ENCODE assay signal across 1 cellular context in the genomic region with DNA sequence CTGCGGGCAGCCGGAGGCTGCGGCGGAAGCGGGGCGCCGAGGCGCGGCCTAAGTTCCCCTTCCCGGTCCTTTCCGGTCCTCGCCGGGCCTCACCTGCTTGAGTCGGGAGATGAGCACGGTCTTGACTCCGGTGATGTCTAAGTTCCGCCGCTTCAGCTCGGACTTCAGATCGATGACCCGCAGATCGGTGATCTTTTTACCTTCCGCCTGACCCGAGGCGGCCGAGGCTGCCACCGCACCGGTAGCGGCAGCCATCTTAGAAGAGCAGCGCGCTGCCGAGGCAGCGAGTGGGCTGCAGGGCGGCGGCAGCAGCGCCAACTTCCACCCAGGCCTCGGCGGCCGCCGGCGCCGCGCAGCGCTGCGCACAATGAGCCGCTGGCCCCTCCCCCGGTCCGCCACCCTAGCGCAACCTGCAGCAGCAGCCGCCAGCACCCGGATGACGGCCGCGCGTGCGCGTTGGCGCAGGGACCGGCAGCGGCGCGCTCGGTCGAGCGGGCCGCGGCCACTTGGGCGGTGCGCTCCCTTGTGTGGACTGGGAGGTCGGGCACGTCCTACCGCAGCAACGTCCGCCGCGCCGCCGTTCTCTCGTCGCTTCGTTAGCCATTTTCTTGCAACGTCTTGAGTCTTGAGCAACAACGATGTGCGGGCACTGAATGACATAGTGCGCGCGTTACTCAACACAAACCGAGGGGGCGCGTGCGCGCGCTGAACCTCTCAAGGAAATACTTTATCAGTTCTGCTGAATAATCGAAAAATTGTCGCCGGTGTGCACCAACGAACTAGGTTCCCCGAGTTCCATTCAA.
TF ChIP-seq lines count a peak whose summit lies in the region.

A gene (minus strand): TSS at position 369 of the 803 bp plus-strand sequence. CDS start 114 bp downstream, at position 255.

TF ChIP-seq in HepG2, 621 proteins besides CTCF, POLR2A, EP300 and RAD21 (continued from another document and continues in another):
- TF ChIP-seq, protein P1, sequence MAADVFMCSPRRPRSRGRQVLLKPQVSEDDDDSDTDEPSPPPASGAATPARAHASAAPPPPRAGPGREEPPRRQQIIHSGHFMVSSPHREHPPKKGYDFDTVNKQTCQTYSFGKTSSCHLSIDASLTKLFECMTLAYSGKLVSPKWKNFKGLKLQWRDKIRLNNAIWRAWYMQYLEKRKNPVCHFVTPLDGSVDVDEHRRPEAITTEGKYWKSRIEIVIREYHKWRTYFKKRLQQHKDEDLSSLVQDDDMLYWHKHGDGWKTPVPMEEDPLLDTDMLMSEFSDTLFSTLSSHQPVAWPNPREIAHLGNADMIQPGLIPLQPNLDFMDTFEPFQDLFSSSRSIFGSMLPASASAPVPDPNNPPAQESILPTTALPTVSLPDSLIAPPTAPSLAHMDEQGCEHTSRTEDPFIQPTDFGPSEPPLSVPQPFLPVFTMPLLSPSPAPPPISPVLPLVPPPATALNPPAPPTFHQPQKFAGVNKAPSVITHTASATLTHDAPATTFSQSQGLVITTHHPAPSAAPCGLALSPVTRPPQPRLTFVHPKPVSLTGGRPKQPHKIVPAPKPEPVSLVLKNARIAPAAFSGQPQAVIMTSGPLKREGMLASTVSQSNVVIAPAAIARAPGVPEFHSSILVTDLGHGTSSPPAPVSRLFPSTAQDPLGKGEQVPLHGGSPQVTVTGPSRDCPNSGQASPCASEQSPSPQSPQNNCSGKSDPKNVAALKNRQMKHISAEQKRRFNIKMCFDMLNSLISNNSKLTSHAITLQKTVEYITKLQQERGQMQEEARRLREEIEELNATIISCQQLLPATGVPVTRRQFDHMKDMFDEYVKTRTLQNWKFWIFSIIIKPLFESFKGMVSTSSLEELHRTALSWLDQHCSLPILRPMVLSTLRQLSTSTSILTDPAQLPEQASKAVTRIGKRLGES (CRISPR knock-in tag; IDR thresholded peaks at IDR 0.05; ENCODE audit: borderline replicate concordance): peak; percentile 59; the same call in 1 of the 2 replicates
- TF ChIP-seq ZFP36 (IDR thresholded peaks at IDR 0.05; ENCODE audit: borderline replicate concordance, low read depth, low read length, partially characterized antibody) (peak; percentile 57), ETV5 (CRISPR knock-in tag; IDR thresholded peaks at IDR 0.05; ENCODE audit: borderline replicate concordance) (peak; percentile 43), ZNF891 (CRISPR knock-in tag; IDR thresholded peaks at IDR 0.05) (peak; percentile 50; the same call in 1 of the 2 replicates), REXO4 (CRISPR knock-in tag; IDR thresholded peaks at IDR 0.05; ENCODE audit: borderline replicate concordance) (peak; percentile 75; the same call in 1 of the 2 replicates), ZNF780A (CRISPR knock-in tag; IDR thresholded peaks at IDR 0.05) (no peak), ZNF790 (CRISPR knock-in tag; IDR thresholded peaks at IDR 0.05; ENCODE audit: borderline replicate concordance) (peak; percentile 86; the same call in 1 of the 2 replicates), KAT7 (CRISPR knock-in tag; IDR thresholded peaks at IDR 0.05; ENCODE audit: borderline replicate concordance) (0 out of 2 replicates have a peak, but pooled peaks have one; percentile 60), CCAR2 (optimal IDR thresholded peaks at IDR 0.05; ENCODE audit: low read depth, low read length) (peak; percentile 38), PAF1 (CRISPR knock-in tag; IDR thresholded peaks at IDR 0.05) (no peak), RNF2 (conservative IDR thresholded peaks at IDR 0.05; ENCODE audit: low read depth) (0 out of 2 replicates have a peak, but pooled peaks have one; percentile 49), SSRP1 (CRISPR knock-in tag; IDR thresholded peaks at IDR 0.05) (no peak), RARG (CRISPR knock-in tag; IDR thresholded peaks at IDR 0.05; ENCODE audit: low read depth) (no peak), NCOA2 (CRISPR knock-in tag; IDR thresholded peaks at IDR 0.05) (no peak; the same call in 1 of the 2 replicates), KLF16 (CRISPR knock-in tag; IDR thresholded peaks at IDR 0.05) (peak in 1 of 2 experiments; percentile 50; a peak in 1 of 4 replicates), ZNF713 (CRISPR knock-in tag; IDR thresholded peaks at IDR 0.05) (no peak), CHD4 (IDR thresholded peaks at IDR 0.05; ENCODE audit: borderline replicate concordance, low read length) (no peak), DR1 (CRISPR knock-in tag; IDR thresholded peaks at IDR 0.05) (peak; percentile 51; the same call in 1 of the 2 replicates), NFIC (IDR thresholded peaks at IDR 0.05; ENCODE audit: low read length) (no peak), TCF7 (IDR thresholded peaks at IDR 0.05; ENCODE audit: low read depth) (no peak), ZFP41 (CRISPR knock-in tag; IDR thresholded peaks at IDR 0.05; ENCODE audit: borderline replicate concordance) (no peak), NR3C1 (CRISPR knock-in tag; IDR thresholded peaks at IDR 0.05) (0 out of 2 replicates have a peak, but pooled peaks have one; percentile 23), KDM1A (CRISPR knock-in tag; IDR thresholded peaks at IDR 0.05) (0 out of 2 replicates have a peak, but pooled peaks have one; percentile 15), FOXM1 (CRISPR knock-in tag; IDR thresholded peaks at IDR 0.05) (no peak), ARNT2 (CRISPR knock-in tag; IDR thresholded peaks at IDR 0.05; ENCODE audit: low read depth) (peak; percentile 51; the same call in 1 of the 2 replicates), ZNF772 (CRISPR knock-in tag; IDR thresholded peaks at IDR 0.05) (peak; percentile 56; the same call in 1 of the 2 replicates), HNF4G (IDR thresholded peaks at IDR 0.05; ENCODE audit: borderline replicate concordance, low read depth, low read length) (no peak), HNF4G (CRISPR knock-in tag; IDR thresholded peaks at IDR 0.05; ENCODE audit: borderline replicate concordance, low read depth) (no peak), ZMAT3 (CRISPR knock-in tag; conservative IDR thresholded peaks at IDR 0.05) (0 out of 2 replicates have a peak, but pooled peaks have one; percentile 76), MIXL1 (CRISPR knock-in tag; IDR thresholded peaks at IDR 0.05) (no peak), GTF3A (CRISPR knock-in tag; conservative IDR thresholded peaks at IDR 0.05) (no peak), JARID2 (CRISPR knock-in tag; IDR thresholded peaks at IDR 0.05; ENCODE audit: insufficient replicate concordance) (peak; percentile 7), ZBTB8A (CRISPR knock-in tag; IDR thresholded peaks at IDR 0.05; ENCODE audit: borderline replicate concordance, low read depth) (no peak), ZBTB3 (CRISPR knock-in tag; IDR thresholded peaks at IDR 0.05; ENCODE audit: borderline replicate concordance, low read depth) (no peak; the same call in 1 of the 2 replicates), FOXA3 (CRISPR knock-in tag; IDR thresholded peaks at IDR 0.05) (peak; percentile 45; the same call in 1 of the 2 replicates), ZNF558 (CRISPR knock-in tag; IDR thresholded peaks at IDR 0.05; ENCODE audit: borderline replicate concordance) (peak; percentile 3; the same call in 1 of the 2 replicates)
- TF ChIP-seq, protein P2, sequence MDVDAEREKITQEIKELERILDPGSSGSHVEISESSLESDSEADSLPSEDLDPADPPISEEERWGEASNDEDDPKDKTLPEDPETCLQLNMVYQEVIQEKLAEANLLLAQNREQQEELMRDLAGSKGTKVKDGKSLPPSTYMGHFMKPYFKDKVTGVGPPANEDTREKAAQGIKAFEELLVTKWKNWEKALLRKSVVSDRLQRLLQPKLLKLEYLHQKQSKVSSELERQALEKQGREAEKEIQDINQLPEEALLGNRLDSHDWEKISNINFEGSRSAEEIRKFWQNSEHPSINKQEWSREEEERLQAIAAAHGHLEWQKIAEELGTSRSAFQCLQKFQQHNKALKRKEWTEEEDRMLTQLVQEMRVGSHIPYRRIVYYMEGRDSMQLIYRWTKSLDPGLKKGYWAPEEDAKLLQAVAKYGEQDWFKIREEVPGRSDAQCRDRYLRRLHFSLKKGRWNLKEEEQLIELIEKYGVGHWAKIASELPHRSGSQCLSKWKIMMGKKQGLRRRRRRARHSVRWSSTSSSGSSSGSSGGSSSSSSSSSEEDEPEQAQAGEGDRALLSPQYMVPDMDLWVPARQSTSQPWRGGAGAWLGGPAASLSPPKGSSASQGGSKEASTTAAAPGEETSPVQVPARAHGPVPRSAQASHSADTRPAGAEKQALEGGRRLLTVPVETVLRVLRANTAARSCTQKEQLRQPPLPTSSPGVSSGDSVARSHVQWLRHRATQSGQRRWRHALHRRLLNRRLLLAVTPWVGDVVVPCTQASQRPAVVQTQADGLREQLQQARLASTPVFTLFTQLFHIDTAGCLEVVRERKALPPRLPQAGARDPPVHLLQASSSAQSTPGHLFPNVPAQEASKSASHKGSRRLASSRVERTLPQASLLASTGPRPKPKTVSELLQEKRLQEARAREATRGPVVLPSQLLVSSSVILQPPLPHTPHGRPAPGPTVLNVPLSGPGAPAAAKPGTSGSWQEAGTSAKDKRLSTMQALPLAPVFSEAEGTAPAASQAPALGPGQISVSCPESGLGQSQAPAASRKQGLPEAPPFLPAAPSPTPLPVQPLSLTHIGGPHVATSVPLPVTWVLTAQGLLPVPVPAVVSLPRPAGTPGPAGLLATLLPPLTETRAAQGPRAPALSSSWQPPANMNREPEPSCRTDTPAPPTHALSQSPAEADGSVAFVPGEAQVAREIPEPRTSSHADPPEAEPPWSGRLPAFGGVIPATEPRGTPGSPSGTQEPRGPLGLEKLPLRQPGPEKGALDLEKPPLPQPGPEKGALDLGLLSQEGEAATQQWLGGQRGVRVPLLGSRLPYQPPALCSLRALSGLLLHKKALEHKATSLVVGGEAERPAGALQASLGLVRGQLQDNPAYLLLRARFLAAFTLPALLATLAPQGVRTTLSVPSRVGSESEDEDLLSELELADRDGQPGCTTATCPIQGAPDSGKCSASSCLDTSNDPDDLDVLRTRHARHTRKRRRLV (CRISPR knock-in tag; IDR thresholded peaks at IDR 0.05): no peak
- TF ChIP-seq, protein P3, sequence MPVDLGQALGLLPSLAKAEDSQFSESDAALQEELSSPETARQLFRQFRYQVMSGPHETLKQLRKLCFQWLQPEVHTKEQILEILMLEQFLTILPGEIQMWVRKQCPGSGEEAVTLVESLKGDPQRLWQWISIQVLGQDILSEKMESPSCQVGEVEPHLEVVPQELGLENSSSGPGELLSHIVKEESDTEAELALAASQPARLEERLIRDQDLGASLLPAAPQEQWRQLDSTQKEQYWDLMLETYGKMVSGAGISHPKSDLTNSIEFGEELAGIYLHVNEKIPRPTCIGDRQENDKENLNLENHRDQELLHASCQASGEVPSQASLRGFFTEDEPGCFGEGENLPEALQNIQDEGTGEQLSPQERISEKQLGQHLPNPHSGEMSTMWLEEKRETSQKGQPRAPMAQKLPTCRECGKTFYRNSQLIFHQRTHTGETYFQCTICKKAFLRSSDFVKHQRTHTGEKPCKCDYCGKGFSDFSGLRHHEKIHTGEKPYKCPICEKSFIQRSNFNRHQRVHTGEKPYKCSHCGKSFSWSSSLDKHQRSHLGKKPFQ (CRISPR knock-in tag; IDR thresholded peaks at IDR 0.05; ENCODE audit: insufficient replicate concordance): no peak
- TF ChIP-seq, protein P4, sequence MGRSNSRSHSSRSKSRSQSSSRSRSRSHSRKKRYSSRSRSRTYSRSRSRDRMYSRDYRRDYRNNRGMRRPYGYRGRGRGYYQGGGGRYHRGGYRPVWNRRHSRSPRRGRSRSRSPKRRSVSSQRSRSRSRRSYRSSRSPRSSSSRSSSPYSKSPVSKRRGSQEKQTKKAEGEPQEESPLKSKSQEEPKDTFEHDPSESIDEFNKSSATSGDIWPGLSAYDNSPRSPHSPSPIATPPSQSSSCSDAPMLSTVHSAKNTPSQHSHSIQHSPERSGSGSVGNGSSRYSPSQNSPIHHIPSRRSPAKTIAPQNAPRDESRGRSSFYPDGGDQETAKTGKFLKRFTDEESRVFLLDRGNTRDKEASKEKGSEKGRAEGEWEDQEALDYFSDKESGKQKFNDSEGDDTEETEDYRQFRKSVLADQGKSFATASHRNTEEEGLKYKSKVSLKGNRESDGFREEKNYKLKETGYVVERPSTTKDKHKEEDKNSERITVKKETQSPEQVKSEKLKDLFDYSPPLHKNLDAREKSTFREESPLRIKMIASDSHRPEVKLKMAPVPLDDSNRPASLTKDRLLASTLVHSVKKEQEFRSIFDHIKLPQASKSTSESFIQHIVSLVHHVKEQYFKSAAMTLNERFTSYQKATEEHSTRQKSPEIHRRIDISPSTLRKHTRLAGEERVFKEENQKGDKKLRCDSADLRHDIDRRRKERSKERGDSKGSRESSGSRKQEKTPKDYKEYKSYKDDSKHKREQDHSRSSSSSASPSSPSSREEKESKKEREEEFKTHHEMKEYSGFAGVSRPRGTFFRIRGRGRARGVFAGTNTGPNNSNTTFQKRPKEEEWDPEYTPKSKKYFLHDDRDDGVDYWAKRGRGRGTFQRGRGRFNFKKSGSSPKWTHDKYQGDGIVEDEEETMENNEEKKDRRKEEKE (IDR thresholded peaks at IDR 0.05): no peak
- TF ChIP-seq, protein P5, sequence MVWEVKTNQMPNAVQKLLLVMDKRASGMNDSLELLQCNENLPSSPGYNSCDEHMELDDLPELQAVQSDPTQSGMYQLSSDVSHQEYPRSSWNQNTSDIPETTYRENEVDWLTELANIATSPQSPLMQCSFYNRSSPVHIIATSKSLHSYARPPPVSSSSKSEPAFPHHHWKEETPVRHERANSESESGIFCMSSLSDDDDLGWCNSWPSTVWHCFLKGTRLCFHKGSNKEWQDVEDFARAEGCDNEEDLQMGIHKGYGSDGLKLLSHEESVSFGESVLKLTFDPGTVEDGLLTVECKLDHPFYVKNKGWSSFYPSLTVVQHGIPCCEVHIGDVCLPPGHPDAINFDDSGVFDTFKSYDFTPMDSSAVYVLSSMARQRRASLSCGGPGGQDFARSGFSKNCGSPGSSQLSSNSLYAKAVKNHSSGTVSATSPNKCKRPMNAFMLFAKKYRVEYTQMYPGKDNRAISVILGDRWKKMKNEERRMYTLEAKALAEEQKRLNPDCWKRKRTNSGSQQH (CRISPR knock-in tag; IDR thresholded peaks at IDR 0.05; ENCODE audit: low read depth): no peak; the same call in 1 of the 2 replicates
- TF ChIP-seq, protein P6, sequence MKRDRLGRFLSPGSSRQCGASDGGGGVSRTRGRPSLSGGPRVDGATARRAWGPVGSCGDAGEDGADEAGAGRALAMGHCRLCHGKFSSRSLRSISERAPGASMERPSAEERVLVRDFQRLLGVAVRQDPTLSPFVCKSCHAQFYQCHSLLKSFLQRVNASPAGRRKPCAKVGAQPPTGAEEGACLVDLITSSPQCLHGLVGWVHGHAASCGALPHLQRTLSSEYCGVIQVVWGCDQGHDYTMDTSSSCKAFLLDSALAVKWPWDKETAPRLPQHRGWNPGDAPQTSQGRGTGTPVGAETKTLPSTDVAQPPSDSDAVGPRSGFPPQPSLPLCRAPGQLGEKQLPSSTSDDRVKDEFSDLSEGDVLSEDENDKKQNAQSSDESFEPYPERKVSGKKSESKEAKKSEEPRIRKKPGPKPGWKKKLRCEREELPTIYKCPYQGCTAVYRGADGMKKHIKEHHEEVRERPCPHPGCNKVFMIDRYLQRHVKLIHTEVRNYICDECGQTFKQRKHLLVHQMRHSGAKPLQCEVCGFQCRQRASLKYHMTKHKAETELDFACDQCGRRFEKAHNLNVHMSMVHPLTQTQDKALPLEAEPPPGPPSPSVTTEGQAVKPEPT (CRISPR knock-in tag; IDR thresholded peaks at IDR 0.05; ENCODE audit: low read depth): no peak
